19 cellular contexts compared by ENCODE assay signal in the genomic region with DNA sequence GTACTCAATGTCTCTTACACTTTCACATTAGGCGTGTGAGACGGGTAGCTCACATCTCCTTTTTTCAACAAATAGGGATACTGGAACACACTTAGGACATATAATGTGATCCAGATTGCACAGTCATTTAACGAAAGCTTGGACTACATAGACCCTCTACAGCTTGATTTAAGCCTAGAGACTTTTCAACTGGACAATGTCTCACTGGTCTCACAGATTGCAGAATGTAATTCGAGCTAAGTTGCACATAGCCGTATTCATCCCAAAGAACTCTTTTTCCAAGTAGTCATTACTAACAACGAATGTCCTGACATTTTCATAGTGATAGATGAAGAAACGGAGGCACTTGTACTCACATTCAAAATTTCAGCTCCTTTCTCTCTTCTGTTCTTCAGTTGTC.
DNase-seq lines count a peak whose midpoint lies in the region; ATAC-seq and TF ChIP-seq lines count a peak whose summit lies in the region.
"Had no signal": no experiment of that assay in that cellular context is flagged by ENCODE, and none has a peak within 500 bp of the region (broad histone marks: within the 10 kb centered on the region; RNA-seq: fewer than 3 reads in every experiment).

No MANE protein-coding gene starts in this region.

- no TSS peak for BruUV-seq in MCF 10A (replicated peaks; lab: Mats Ljungman, UMichigan)

- CTCF ChIA-PET in MCF 10A (lab: Yijun Ruan, JAX): interaction anchor here (0.5 kb wide), 1 partner anchor 99 kb away, joined by 3 read pairs; no protein-coding TSS in a partner anchor
- CTCF ChIA-PET in SK-N-SH (lab: Yijun Ruan, JAX): interaction anchor here (1.1 kb wide), 1 partner anchor 26 kb away, joined by 3 read pairs; no protein-coding TSS in a partner anchor

- no peaks in the 10 kb centered on the region for H3K79me2 ChIP-seq in SK-N-SH (ENCODE audit: insufficient read depth)

- H3K27ac ChIP-seq in breast epithelium (no peak overlapping the region), SK-N-SH (ENCODE audit: low read depth in 2 of 2, low read length in 1 of 2) (no peak overlapping the region), heart left ventricle (no peak overlapping the region)
- H3K27ac ChIP-seq: 22Rv1 had no signal

- TF ChIP-seq EP300 in SK-N-SH (IDR thresholded peaks at IDR 0.05; ENCODE audit: borderline replicate concordance in 1 of 2, low read depth in 1 of 2, low read length in 1 of 2): no peak

- H3K36me3 Mint-ChIP-seq in MCF 10A (ENCODE audit: insufficient read depth, unreplicated experiment) (no peaks in the 10 kb centered on the region), T-helper 17 cell (ENCODE audit: low read depth) (no peaks in the 10 kb centered on the region)

- no peaks in the 10 kb centered on the region for H3K36me3 ChIP-seq in breast epithelium
- no peaks in the 10 kb centered on the region for H3K36me3 ChIP-seq in SK-N-SH (replicated peaks in 1 of 2; ENCODE audit: control insufficient read depth in 1 of 2, insufficient read depth in 2 of 2, low read length in 1 of 2)
- H3K36me3 ChIP-seq in heart left ventricle: no peaks in the 10 kb centered on the region

- no peak for TF ChIP-seq POLR2A in breast epithelium (IDR thresholded peaks at IDR 0.05)
- TF ChIP-seq POLR2A in heart left ventricle (IDR thresholded peaks at IDR 0.05): no peak

- H3F3A ChIP-seq in SK-N-SH (replicated peaks; ENCODE audit: insufficient read depth): no peaks in the 10 kb centered on the region

- H3K4me3 Mint-ChIP-seq in MCF 10A (ENCODE audit: unreplicated experiment): no peak overlapping the region
- H3K4me3 Mint-ChIP-seq in T-helper 17 cell: no peak overlapping the region

- H3K4me3 ChIP-seq in breast epithelium (no peak overlapping the region), SK-N-SH (ENCODE audit: low read depth in 2 of 2, low read length in 1 of 2) (no peak overlapping the region), foreskin fibroblast (ENCODE audit: low read depth in 1 of 2, low read length in 2 of 2) (no peak overlapping the region), heart left ventricle (no peak overlapping the region)

- H2AFZ ChIP-seq in SK-N-SH (ENCODE audit: low read depth): no peak overlapping the region

- no peaks in the 10 kb centered on the region for H3K9me3 Mint-ChIP-seq in MCF 10A (ENCODE audit: unreplicated experiment)

- peaks cover 6% of the 10 kb centered on the region for H3K4me1 Mint-ChIP-seq in MCF 10A (ENCODE audit: insufficient read depth, unreplicated experiment)
- no peaks in the 10 kb centered on the region for H3K4me1 Mint-ChIP-seq in T-helper 17 cell

- no peak for TF ChIP-seq RAD21 in SK-N-SH (IDR thresholded peaks at IDR 0.05; ENCODE audit: low read length)

- H4K20me1 ChIP-seq in SK-N-SH (ENCODE audit: insufficient read depth): no peaks in the 10 kb centered on the region

- DNase-seq in MCF 10A (ENCODE audit: unreplicated experiment) (peak; percentile 22), breast epithelium (ENCODE audit: low spot score in 2 of 2) (no peak), SK-N-SH (no peak), foreskin fibroblast (peak; percentile 67 to 78), T-helper 17 cell (no peak), superior temporal gyrus (ENCODE audit: extremely low spot score) (no peak), heart left ventricle (no peak)
- no peak for DNase-seq in stimulated activated CD4-positive, alpha-beta T cell treated with anti-CD3 and anti-CD28 coated beads, Interleukin-2, amount 100 ng/mL, for 48 hours
- DNase-seq: DMS53, Karpas-422, NCI-H1417, NCI-H2029, NCI-H2171 treated with DMSO at 0.1 percent for 48 hours, NCI-H510A, NCI-H82, Right ventricle myocardium superior had no signal

- POLR2A ChIA-PET in MCF 10A (lab: Yijun Ruan, JAX): no interaction called here
- POLR2A ChIA-PET in SK-N-SH (lab: Yijun Ruan, JAX): no interaction called here

- no peak for ATAC-seq in T-helper 17 cell
- ATAC-seq in heart left ventricle: no peak
- ATAC-seq: HepG2, Panc1 had no signal

- no peak overlapping the region for H3K9ac ChIP-seq in SK-N-SH

- no peaks in the 10 kb centered on the region for H3K9me3 ChIP-seq in breast epithelium
- H3K9me3 ChIP-seq in SK-N-SH: no peaks in the 10 kb centered on the region
- no peaks in the 10 kb centered on the region for H3K9me3 ChIP-seq in T-helper 17 cell (ENCODE audit: control insufficient read depth, low read length, poor library complexity, severe bottlenecking)
- no peaks in the 10 kb centered on the region for H3K9me3 ChIP-seq in heart left ventricle

- TF ChIP-seq CTCF in MCF 10A (IDR thresholded peaks at IDR 0.05; ENCODE audit: unreplicated experiment) (no peak), breast epithelium (IDR thresholded peaks at IDR 0.05) (no peak), SK-N-SH (IDR thresholded peaks at IDR 0.05) (no peak), foreskin fibroblast (IDR thresholded peaks at IDR 0.05; ENCODE audit: low read depth, low read length) (no peak), heart left ventricle (IDR thresholded peaks at IDR 0.05) (no peak)

- H3K9me2 ChIP-seq in SK-N-SH: no peaks in the 10 kb centered on the region

- H3K27me3 ChIP-seq in breast epithelium (no peaks in the 10 kb centered on the region), SK-N-SH (ENCODE audit: insufficient read depth) (no peaks in the 10 kb centered on the region), heart left ventricle (no peaks in the 10 kb centered on the region)

- H3K27me3 Mint-ChIP-seq in MCF 10A (ENCODE audit: insufficient read depth, unreplicated experiment) (no peaks in the 10 kb centered on the region), T-helper 17 cell (peaks cover 29% of the 10 kb centered on the region)

- H3K4me2 ChIP-seq in SK-N-SH: no peak overlapping the region

- intact Hi-C loops in MCF 10A (cut with micrococcal nuclease) (no loop called here), breast epithelium (cut with DNase I; ENCODE audit: low total_unique reads) (no loop called here), heart left ventricle (cut with DNase I) (no loop called here)

- H3K27ac Mint-ChIP-seq in MCF 10A (ENCODE audit: low read depth, unreplicated experiment) (no peak overlapping the region), T-helper 17 cell (no peak overlapping the region)

- H3K4me1 ChIP-seq in breast epithelium (no peaks in the 10 kb centered on the region), SK-N-SH (ENCODE audit: control insufficient read depth in 1 of 2, insufficient read depth in 2 of 2, low read depth in 1 of 2, low read length in 1 of 2) (no peaks in the 10 kb centered on the region; a peak in 1 of 4 replicates), heart left ventricle (no peaks in the 10 kb centered on the region)

- WGBS in SK-N-SH (ENCODE audit: low lambda C conversion rate): 84% methylated on average over 7 of the region's 7 CpGs
- 93 to 95% (median 95%) methylated on average over 7 of the region's 7 CpGs for WGBS in heart left ventricle, 4 donors

TF ChIP-seq in SK-N-SH, 30 proteins besides CTCF, POLR2A, EP300 and RAD21:
- no peak for TF ChIP-seq GATA2 (CRISPR knock-in tag; IDR thresholded peaks at IDR 0.05)
- peak; percentile 53; the same call in 1 of the 2 replicates for TF ChIP-seq FOSL2 (IDR thresholded peaks at IDR 0.05; ENCODE audit: borderline replicate concordance, low read depth)
- no peak for TF ChIP-seq RFX5 (IDR thresholded peaks at IDR 0.05; ENCODE audit: low read length)
- TF ChIP-seq TCF12 (IDR thresholded peaks at IDR 0.05): 0 out of 2 replicates have a peak, but pooled peaks have one; percentile 3
- TF ChIP-seq JUND (IDR thresholded peaks at IDR 0.05): 0 out of 2 replicates have a peak, but pooled peaks have one; percentile 29
- no peak for TF ChIP-seq GABPA (IDR thresholded peaks at IDR 0.05; ENCODE audit: low read depth)
TF ChIP-seq in SK-N-SH: peak in this region for 3.

Comparison
In these comparisons a context has a peak if more than half of its experiments do, and no peak if none do; other contexts are left out.
1. DNase-seq: peak in MCF 10A (single experiment) and foreskin fibroblast (2 of 2); none in breast epithelium (0 of 2), SK-N-SH (single experiment), T-helper 17 cell (0 of 3), stimulated activated CD4-positive, alpha-beta T cell treated with anti-CD3 and anti-CD28 coated beads, Interleukin-2, amount 100 ng/mL, for 48 hours (0 of 2), superior temporal gyrus (single experiment) and heart left ventricle (0 of 5).